In genomic region chr12:14129601-14130178, GRCh38 we compare ENCODE assay signal across 22 cellular contexts.
DNase-seq lines count a peak whose midpoint lies in the region; TF ChIP-seq lines count a peak whose summit lies in the region.
"Had no signal": no experiment of that assay in that cellular context is flagged by ENCODE, and none has a peak within 500 bp of the region (broad histone marks: within the 10 kb centered on the region; RNA-seq: fewer than 3 reads in every experiment).

No MANE protein-coding gene starts in this region.

- TF ChIP-seq CTCF in foreskin fibroblast (IDR thresholded peaks at IDR 0.05; ENCODE audit: low read depth, low read length): no peak

- DNase-seq in NCI-H1694 treated with DMSO at 0.1 percent for 48 hours (lab: John Stamatoyannopoulos, UW): peak; percentile 20
- DNase-seq in NCI-H1694 (lab: John Stamatoyannopoulos, UW): no peak
- DNase-seq in nucleus accumbens (lab: John Stamatoyannopoulos, UW): peak in 35 of 56 donors; percentile 2 to 80 (median 38)
- DNase-seq in NCI-H510A treated with DMSO at 0.1 percent for 48 hours (lab: John Stamatoyannopoulos, UW): no peak
- DNase-seq in RPMI8226: no peak
- no peak for DNase-seq in stimulated activated CD4-positive, alpha-beta T cell treated with anti-CD3 and anti-CD28 coated beads, Interleukin-4, amount 100 ng/mL, for 4 hours
- DNase-seq in foreskin fibroblast: no peak
- DNase-seq: ACHN; Caco-2; CD4-positive, alpha-beta memory T cell; DMS153; KBM-7; NCI-H1092 treated with DMSO at 0.1 percent for 48 hours; NCI-H1436 treated with DMSO at 0.1 percent for 48 hours; NCI-H2029 treated with DMSO at 0.1 percent for 48 hours; NCI-H2171 treated with DMSO at 0.1 percent for 48 hours; NCI-H446 treated with DMSO at 0.1 percent for 48 hours; NCI-H774; NK-92 treated with Interleukin-12 subunit alpha and Interleukin-12 subunit beta, amount 100 ng/mL, for 24 hours had no signal

- no peak overlapping the region for H3K4me3 ChIP-seq in foreskin fibroblast (ENCODE audit: low read depth in 1 of 2, low read length in 2 of 2)
- H3K4me3 ChIP-seq: BLaER1 treated with 17β-estradiol and CSF1 and Interleukin-3, amounts not matched to agents 10 nM and 100 nM had no signal

- peak overlapping the region; percentile 75 for H3K27ac ChIP-seq in cingulate gyrus (ENCODE audit: low read depth, low read length)
- H3K27ac ChIP-seq: 22Rv1; BLaER1 treated with 17β-estradiol and CSF1 and Interleukin-3, amounts not matched to agents 10 nM and 100 nM had no signal

Comparison
In these comparisons a context has a peak if more than half of its experiments do, and no peak if none do; other contexts are left out.
1. DNase-seq: peak in NCI-H1694 treated with DMSO at 0.1 percent for 48 hours (single experiment) and nucleus accumbens (35 of 56); none in NCI-H1694 (single experiment), NCI-H510A treated with DMSO at 0.1 percent for 48 hours (single experiment), RPMI8226 (single experiment), stimulated activated CD4-positive, alpha-beta T cell treated with anti-CD3 and anti-CD28 coated beads, Interleukin-4, amount 100 ng/mL, for 4 hours (0 of 2) and foreskin fibroblast (0 of 2).